ENCODE assay signal across 9 cellular contexts in genomic region chr2:27960237-27960912, GRCh38.
DNase-seq lines count a peak whose midpoint lies in the region; ATAC-seq and TF ChIP-seq lines count a peak whose summit lies in the region.
"Had no signal": no experiment of that assay in that cellular context is flagged by ENCODE, and none has a peak within 500 bp of the region (broad histone marks: within the 10 kb centered on the region; RNA-seq: fewer than 3 reads in every experiment).

No MANE protein-coding gene starts in this region.

- intact Hi-C loops in mucosa of descending colon (cut with DNase I, micrococcal nuclease): no loop called here

- peaks cover 71% of the 10 kb centered on the region for H3K4me1 ChIP-seq in ACC112 (ENCODE audit: control insufficient read depth, insufficient read depth, low read length, unreplicated experiment)
- peaks cover 14% of the 10 kb centered on the region for H3K4me1 ChIP-seq in mucosa of descending colon (ENCODE audit: low read depth)

- H3K9me3 ChIP-seq in mucosa of descending colon: no peaks in the 10 kb centered on the region

- no peak overlapping the region for H2AFZ ChIP-seq in ACC112 (ENCODE audit: low read length, unreplicated experiment)

- no peaks in the 10 kb centered on the region for H3K27me3 ChIP-seq in ACC112 (ENCODE audit: insufficient read depth, low read length)

- peak overlapping the region; percentile 91 for H3K27ac ChIP-seq in ACC112 (ENCODE audit: low read depth, low read length)

- TF ChIP-seq CTCF in HFF-Myc (IDR thresholded peaks at IDR 0.05; ENCODE audit: low read depth, low read length, missing control alignments) (no peak), mucosa of descending colon (IDR thresholded peaks at IDR 0.05) (no peak)

- no peak for TF ChIP-seq POLR2A in erythroblast (IDR thresholded peaks at IDR 0.05; ENCODE audit: low read length)

- H3K4me3 ChIP-seq in ACC112 (ENCODE audit: low read depth, low read length) (peak overlapping the region; percentile 37), HFF-Myc (replicated peaks; ENCODE audit: low read depth, low read length) (no peak overlapping the region), mucosa of descending colon (no peak overlapping the region)

- peaks cover 35% of the 10 kb centered on the region for H3K79me2 ChIP-seq in ACC112 (ENCODE audit: control insufficient read depth, insufficient read depth, low read length, unreplicated experiment)

- no peaks in the 10 kb centered on the region for H3K36me3 ChIP-seq in ACC112 (ENCODE audit: insufficient read depth, low read length)
- H3K36me3 ChIP-seq in mucosa of descending colon (ENCODE audit: low read depth): no peaks in the 10 kb centered on the region

- DNase-seq in HFF-Myc (ENCODE audit: extremely low read depth, low read depth) (peak; percentile 50), amniotic epithelial cell (ENCODE audit: low read depth) (peak; percentile 96), mucosa of descending colon (no peak), erythroblast (lab: John Stamatoyannopoulos, UW) (no peak)
- DNase-seq: naive B cell had no signal

- ATAC-seq in mucosa of descending colon (peak; percentile 36), GM19395 (IDR thresholded peaks at IDR 0.05; ENCODE audit: unreplicated experiment) (no peak), HG03139 (IDR thresholded peaks at IDR 0.05; ENCODE audit: unreplicated experiment) (no peak), GM18868 (IDR thresholded peaks at IDR 0.05; ENCODE audit: unreplicated experiment) (no peak)

Comparison
In these comparisons a context has a peak if more than half of its experiments do, and no peak if none do; other contexts are left out.
1. DNase-seq: peak in HFF-Myc (single experiment) and amniotic epithelial cell (single experiment); none in mucosa of descending colon (0 of 3) and erythroblast (0 of 2).